13 cellular contexts compared by ENCODE assay signal in the genomic region with DNA sequence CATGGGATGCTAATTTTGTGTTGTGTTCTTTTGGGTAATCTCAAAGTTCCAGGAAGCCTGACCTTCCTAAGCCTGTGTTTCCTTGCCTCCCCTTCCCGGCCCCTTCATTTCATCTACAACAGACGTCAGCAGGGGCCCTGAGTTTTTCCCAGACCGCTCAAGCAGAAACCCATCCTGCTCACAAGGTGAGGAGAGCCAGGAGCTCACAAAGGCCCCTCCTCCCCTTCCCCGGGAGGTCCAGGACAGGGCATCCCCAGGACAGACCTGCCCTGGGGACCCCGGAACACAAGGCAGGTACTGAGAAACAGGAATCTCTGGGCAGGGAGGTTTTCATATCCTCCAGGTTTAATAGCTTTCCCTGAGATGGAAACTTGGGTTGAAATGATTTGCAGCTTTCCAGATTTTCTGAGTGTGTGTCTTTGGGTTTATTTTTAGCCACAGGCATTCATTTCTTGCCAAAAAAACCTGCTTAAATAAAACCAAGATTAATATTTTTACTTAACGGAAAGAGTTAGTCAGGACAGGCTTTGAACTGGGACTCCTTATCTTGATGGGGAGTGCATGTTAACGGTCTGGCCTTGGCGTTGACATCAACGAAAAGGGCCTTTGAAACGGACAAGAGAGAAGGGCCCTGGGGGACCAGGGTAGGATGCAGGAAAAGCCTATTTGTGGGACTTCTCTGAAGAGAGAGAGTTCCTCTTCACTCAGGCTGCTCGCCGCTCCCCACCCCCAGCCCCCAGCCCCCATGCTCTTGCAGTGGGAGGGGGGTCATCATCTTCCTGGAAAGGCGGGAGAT. TPM values are rescaled to one million over a fixed set of nuclear protein-coding genes. Genes with fewer than 3 reads are reported as not detected.
A peak's percentile ranks its signal among the peaks of the same experiment; 100 is the strongest.
DNase-seq lines count a peak whose midpoint lies in the region; ATAC-seq and TF ChIP-seq lines count a peak whose summit lies in the region.
"Had no signal": no experiment of that assay in that cellular context is flagged by ENCODE, and none has a peak within 500 bp of the region (broad histone marks: within the 10 kb centered on the region; RNA-seq: fewer than 3 reads in every experiment).

No MANE protein-coding gene starts in this region.

- H3K4me2 ChIP-seq in osteoblast (ENCODE audit: insufficient read depth, low read length), result no peak overlapping the region

- H4K20me1 ChIP-seq in osteoblast (ENCODE audit: insufficient read depth, low read length), result peaks cover 92% of the 10 kb centered on the region

- DNase-seq in amniotic epithelial cell (ENCODE audit: low read depth) (peak; percentile 79), osteoblast (ENCODE audit: insufficient read length, low spot score, missing footprints) (no peak), upper lobe of right lung (no peak), NCI-H2196 (lab: John Stamatoyannopoulos, UW; ENCODE audit: unreplicated experiment) (no peak), SW 1271 (lab: John Stamatoyannopoulos, UW) (no peak)
- DNase-seq: activated naive CD8-positive, alpha-beta T cell treated with anti-CD3 and anti-CD28 coated beads, Interleukin-2, amount 50 U/mL, for 24 hours; Caco-2; NCI-H446; stimulated activated CD4-positive, alpha-beta T cell treated with anti-CD3 and anti-CD28 coated beads, Interleukin-2, amount 100 ng/mL, for 24 hours had no signal

- no peaks in the 10 kb centered on the region for H3K9me3 ChIP-seq in gastroesophageal sphincter
- no peaks in the 10 kb centered on the region for H3K9me3 ChIP-seq in osteoblast (ENCODE audit: low read depth, low read length)
- H3K9me3 ChIP-seq in upper lobe of right lung, result no peaks in the 10 kb centered on the region
- H3K9me3 ChIP-seq: Caco-2 had no signal

- WGBS in gastroesophageal sphincter (ENCODE audit: low coverage in 1 of 2), 2 donors, result 0 to 6% methylated on average over 4 to 13 of the region's 13 CpGs

- H3K4me1 ChIP-seq in gastroesophageal sphincter, result peaks cover 10 to 100% (median 76%) of the 10 kb centered on the region in 3 donors
- peaks cover 12% of the 10 kb centered on the region for H3K4me1 ChIP-seq in osteoblast (ENCODE audit: insufficient read depth, low read length)
- H3K4me1 ChIP-seq in upper lobe of right lung, result peaks cover 56% of the 10 kb centered on the region
- H3K4me1 ChIP-seq: Caco-2 had no signal

- H3K27ac ChIP-seq in gastroesophageal sphincter (peak overlapping the region; percentile 34 to 80 (median 76)), osteoblast (ENCODE audit: low read depth, low read length) (peak overlapping the region; percentile 14), upper lobe of right lung (peak overlapping the region; percentile 36)

- TF ChIP-seq CTCF in gastroesophageal sphincter (IDR thresholded peaks at IDR 0.05), result no peak
- no peak for TF ChIP-seq CTCF in osteoblast (IDR thresholded peaks at IDR 0.05; ENCODE audit: extremely low read depth, low read depth, low read length)
- TF ChIP-seq CTCF in upper lobe of right lung (IDR thresholded peaks at IDR 0.05), result no peak

- no peak for TF ChIP-seq EP300 in gastroesophageal sphincter (IDR thresholded peaks at IDR 0.05)

- TF ChIP-seq POLR2A in gastroesophageal sphincter (IDR thresholded peaks at IDR 0.05), result no peak

- H3K79me2 ChIP-seq in osteoblast (ENCODE audit: insufficient read depth, low read length), result peaks cover 90% of the 10 kb centered on the region

- H3K27me3 ChIP-seq in gastroesophageal sphincter (no peaks in the 10 kb centered on the region), osteoblast (ENCODE audit: insufficient read depth, low read length) (no peaks in the 10 kb centered on the region), upper lobe of right lung (no peaks in the 10 kb centered on the region)

- intact Hi-C loops in upper lobe of right lung (cut with DNase I), result no loop called here

- ATAC-seq in gastroesophageal sphincter (peak; percentile 19), upper lobe of right lung (no peak), GM21526 (IDR thresholded peaks at IDR 0.05; ENCODE audit: low FRiP score, unreplicated experiment) (no peak)
- ATAC-seq: activated naive CD8-positive, alpha-beta T cell treated with anti-CD3 and anti-CD28 coated beads, Interleukin-2, amount 50 U/mL, for 24 hours; Panc1; stimulated activated memory B cell treated with anti-CD40 and anti-IgM and Interleukin-4, amounts not matched to agents 10 μg/mL and 1 μg/mL and 100 μg/mL, for 72 hours had no signal

- H3K4me3 ChIP-seq in gastroesophageal sphincter (no peak overlapping the region), osteoblast (ENCODE audit: insufficient read depth, low read length) (no peak overlapping the region), upper lobe of right lung (no peak overlapping the region)

- no peak overlapping the region for H2AFZ ChIP-seq in osteoblast (ENCODE audit: low read length)

- H3K36me3 ChIP-seq in gastroesophageal sphincter, result peaks cover 0 to 51% of the 10 kb centered on the region in 2 donors
- peaks cover 69% of the 10 kb centered on the region for H3K36me3 ChIP-seq in osteoblast (ENCODE audit: insufficient read depth, low read length)
- peaks cover 39% of the 10 kb centered on the region for H3K36me3 ChIP-seq in upper lobe of right lung

RNA-seq across cellular contexts. Expression of a gene that starts 38.5 kb away (rescaled TPM):
- total RNA-seq in gastroesophageal sphincter (100 to 1,000 TPM; 560 to 818 (median 738) TPM), osteoblast (1,020 and 1,293 TPM in 2 replicates), upper lobe of right lung (749 TPM)

Comparison
In these comparisons a context has a peak if more than half of its experiments do, and no peak if none do; other contexts are left out.
1. H3K27ac ChIP-seq: peak in every context shown above with its lines; median percentile 76 in gastroesophageal sphincter; 36 in upper lobe of right lung; 14 in osteoblast.